In the genomic region with DNA sequence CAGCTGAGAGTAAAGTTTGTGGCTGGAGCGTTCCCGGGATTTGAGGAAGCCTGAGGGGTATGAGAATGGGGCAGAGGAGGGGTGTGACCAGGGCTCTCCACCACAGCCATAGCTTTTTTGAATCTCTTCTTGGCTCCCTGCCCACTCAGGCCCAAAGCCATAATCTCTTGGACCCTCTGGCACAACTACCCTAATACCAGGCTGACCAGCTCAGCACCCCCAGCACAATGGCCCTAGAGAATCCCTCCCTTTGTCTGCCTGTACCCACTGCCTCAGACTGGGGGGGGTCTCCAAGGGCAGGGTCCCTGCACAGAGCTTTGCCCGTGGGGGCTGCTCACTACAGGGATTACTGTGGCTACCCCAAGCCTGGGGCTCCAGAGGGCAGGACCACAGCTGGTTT, we compare ENCODE assay signal across 16 cellular contexts.
"Had no signal": no experiment of that assay in that cellular context is flagged by ENCODE, and none has a peak within 500 bp of the region (broad histone marks: within the 10 kb centered on the region; RNA-seq: fewer than 3 reads in every experiment).

No MANE protein-coding gene starts in this region.

- DNase-seq: activated CD4-positive, alpha-beta T cell treated with anti-CD3 and anti-CD28 coated beads, Interleukin-2, amount 50 U/mL, for 4 hours; activated naive CD4-positive, alpha-beta T cell; colonic mucosa; hypothalamus; mammary epithelial cell; pancreas; small intestine; stimulated activated CD4-positive, alpha-beta T cell treated with anti-CD3 and anti-CD28 coated beads, Interleukin-4, amount 100 ng/mL, for 1 hour; SW 1271; uterus had no signal

- H3K4me1 ChIP-seq: ascending aorta, colonic mucosa, pancreas, uterus had no signal

- H3K4me3 Mint-ChIP-seq: central memory CD8-positive, alpha-beta T cell; T-helper 2 cell treated with Interferon-gamma antibody and Interleukin-4, amounts not matched to agents 5 μg/mL and 100 μg/mL, for 36 hours had no signal

- H3K36me3 ChIP-seq: uterus had no signal

- ATAC-seq: left lung, pancreas, right lobe of liver had no signal

- H3K27ac Mint-ChIP-seq: T-helper 2 cell treated with Interferon-gamma antibody and Interleukin-4, amounts not matched to agents 5 μg/mL and 100 μg/mL, for 36 hours had no signal

- H3K9me3 ChIP-seq: ascending aorta, colonic mucosa, left lung, pancreas, right lobe of liver, tibial nerve, uterus had no signal

- H3K4me3 ChIP-seq: ascending aorta, colonic mucosa, left lung, pancreas, right lobe of liver, tibial nerve, uterus had no signal

- H3K27me3 ChIP-seq: ascending aorta, colonic mucosa, left lung, pancreas, right lobe of liver, tibial nerve, uterus had no signal

- H3K9me3 Mint-ChIP-seq: central memory CD8-positive, alpha-beta T cell; T-helper 2 cell treated with Interferon-gamma antibody and Interleukin-4, amounts not matched to agents 5 μg/mL and 100 μg/mL, for 36 hours had no signal

- H3K27me3 Mint-ChIP-seq: central memory CD8-positive, alpha-beta T cell had no signal

- H3K27ac ChIP-seq: ascending aorta, colonic mucosa, left lung, pancreas, right lobe of liver, tibial nerve, uterus had no signal
